1 cellular context compared by ENCODE assay signal in the genomic region with DNA sequence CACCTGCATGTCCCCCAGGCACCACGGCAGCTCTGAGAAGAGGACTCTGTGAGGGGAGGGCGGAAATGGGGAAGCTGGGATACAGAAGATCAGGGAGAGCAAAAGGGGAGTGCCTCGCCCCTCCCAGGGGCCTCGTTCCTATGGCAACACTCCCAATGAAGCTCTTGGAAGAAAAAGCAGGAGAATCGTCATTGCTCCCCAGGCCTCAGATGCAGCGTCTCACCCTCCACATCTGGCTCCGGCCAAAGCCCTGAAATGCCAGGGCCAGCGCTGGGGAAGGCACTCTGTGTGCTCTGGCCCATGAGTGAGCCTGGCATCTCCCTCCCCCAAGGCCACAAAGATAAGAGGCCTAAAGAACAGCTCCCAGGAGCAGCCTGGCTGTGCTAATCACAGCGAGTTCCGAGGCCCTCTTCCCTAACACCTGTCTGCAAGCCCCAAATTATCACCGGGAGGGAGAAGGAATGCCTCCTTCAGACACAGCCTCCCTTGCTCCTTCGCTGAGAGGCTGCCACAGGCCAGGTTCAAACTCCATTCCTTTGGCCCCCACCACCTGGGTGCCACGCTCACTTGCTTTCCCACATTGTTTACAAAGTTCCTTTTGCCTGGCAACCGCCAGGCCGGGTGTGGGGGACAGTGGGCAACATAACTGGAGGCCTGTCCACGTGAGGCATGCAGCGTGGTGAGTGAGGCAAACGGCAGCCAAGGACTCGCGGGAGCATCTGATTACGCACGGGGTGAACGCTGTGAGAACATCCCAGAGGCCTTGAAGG.
A peak's percentile ranks its signal among the peaks of the same experiment; 100 is the strongest.
TF ChIP-seq lines count a peak whose summit lies in the region.

No MANE protein-coding gene starts in this region.

TF ChIP-seq in HEK293, 187 proteins besides CTCF, POLR2A, EP300 and RAD21 (continued from another document):
- TF ChIP-seq, protein P1, sequence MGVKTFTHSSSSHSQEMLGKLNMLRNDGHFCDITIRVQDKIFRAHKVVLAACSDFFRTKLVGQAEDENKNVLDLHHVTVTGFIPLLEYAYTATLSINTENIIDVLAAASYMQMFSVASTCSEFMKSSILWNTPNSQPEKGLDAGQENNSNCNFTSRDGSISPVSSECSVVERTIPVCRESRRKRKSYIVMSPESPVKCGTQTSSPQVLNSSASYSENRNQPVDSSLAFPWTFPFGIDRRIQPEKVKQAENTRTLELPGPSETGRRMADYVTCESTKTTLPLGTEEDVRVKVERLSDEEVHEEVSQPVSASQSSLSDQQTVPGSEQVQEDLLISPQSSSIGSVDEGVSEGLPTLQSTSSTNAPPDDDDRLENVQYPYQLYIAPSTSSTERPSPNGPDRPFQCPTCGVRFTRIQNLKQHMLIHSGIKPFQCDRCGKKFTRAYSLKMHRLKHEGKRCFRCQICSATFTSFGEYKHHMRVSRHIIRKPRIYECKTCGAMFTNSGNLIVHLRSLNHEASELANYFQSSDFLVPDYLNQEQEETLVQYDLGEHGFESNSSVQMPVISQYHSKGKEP (tag by site-specific recombination; IDR thresholded peaks at IDR 0.05): peak; percentile 64; the same call in 1 of the 2 replicates
- TF ChIP-seq ZNF175 (tag by site-specific recombination; IDR thresholded peaks at IDR 0.05) (no peak), ZNF341 (tag by site-specific recombination; IDR thresholded peaks at IDR 0.05; ENCODE audit: low read depth) (peak; percentile 51), ZNF600 (tag by site-specific recombination; IDR thresholded peaks at IDR 0.05) (0 out of 2 replicates have a peak, but pooled peaks have one; percentile 20), ZNF221 (tag by site-specific recombination; IDR thresholded peaks at IDR 0.05; ENCODE audit: borderline replicate concordance) (no peak), ZBTB17 (tag by site-specific recombination; IDR thresholded peaks at IDR 0.05) (no peak), OVOL3 (tag by site-specific recombination; IDR thresholded peaks at IDR 0.05) (no peak), MEIS1 (CRISPR knock-in tag; IDR thresholded peaks at IDR 0.05; ENCODE audit: borderline replicate concordance) (no peak), WT1 (tag by site-specific recombination; IDR thresholded peaks at IDR 0.05) (no peak), ZSCAN16 (tag by site-specific recombination; IDR thresholded peaks at IDR 0.05) (no peak)
- TF ChIP-seq, protein P2, sequence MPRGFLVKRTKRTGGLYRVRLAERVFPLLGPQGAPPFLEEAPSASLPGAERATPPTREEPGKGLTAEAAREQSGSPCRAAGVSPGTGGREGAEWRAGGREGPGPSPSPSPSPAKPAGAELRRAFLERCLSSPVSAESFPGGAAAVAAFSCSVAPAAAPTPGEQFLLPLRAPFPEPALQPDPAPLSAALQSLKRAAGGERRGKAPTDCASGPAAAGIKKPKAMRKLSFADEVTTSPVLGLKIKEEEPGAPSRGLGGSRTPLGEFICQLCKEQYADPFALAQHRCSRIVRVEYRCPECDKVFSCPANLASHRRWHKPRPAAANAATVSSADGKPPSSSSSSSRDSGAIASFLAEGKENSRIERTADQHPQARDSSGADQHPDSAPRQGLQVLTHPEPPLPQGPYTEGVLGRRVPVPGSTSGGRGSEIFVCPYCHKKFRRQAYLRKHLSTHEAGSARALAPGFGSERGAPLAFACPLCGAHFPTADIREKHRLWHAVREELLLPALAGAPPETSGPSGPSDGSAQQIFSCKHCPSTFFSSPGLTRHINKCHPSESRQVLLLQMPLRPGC (tag by site-specific recombination; IDR thresholded peaks at IDR 0.05): no peak
- TF ChIP-seq, protein P3, sequence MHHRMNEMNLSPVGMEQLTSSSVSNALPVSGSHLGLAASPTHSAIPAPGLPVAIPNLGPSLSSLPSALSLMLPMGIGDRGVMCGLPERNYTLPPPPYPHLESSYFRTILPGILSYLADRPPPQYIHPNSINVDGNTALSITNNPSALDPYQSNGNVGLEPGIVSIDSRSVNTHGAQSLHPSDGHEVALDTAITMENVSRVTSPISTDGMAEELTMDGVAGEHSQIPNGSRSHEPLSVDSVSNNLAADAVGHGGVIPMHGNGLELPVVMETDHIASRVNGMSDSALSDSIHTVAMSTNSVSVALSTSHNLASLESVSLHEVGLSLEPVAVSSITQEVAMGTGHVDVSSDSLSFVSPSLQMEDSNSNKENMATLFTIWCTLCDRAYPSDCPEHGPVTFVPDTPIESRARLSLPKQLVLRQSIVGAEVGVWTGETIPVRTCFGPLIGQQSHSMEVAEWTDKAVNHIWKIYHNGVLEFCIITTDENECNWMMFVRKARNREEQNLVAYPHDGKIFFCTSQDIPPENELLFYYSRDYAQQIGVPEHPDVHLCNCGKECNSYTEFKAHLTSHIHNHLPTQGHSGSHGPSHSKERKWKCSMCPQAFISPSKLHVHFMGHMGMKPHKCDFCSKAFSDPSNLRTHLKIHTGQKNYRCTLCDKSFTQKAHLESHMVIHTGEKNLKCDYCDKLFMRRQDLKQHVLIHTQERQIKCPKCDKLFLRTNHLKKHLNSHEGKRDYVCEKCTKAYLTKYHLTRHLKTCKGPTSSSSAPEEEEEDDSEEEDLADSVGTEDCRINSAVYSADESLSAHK (tag by site-specific recombination; IDR thresholded peaks at IDR 0.05): no peak
